In genomic region chr17:19401321-19402010, GRCh38 we compare ENCODE assay signal across 16 cellular contexts. TPM values are rescaled to one million over a fixed set of nuclear protein-coding genes. Genes with fewer than 3 reads are reported as not detected.
DNase-seq lines count a peak whose midpoint lies in the region; ATAC-seq and TF ChIP-seq lines count a peak whose summit lies in the region.
"Had no signal": no experiment of that assay in that cellular context is flagged by ENCODE, and none has a peak within 500 bp of the region (broad histone marks: within the 10 kb centered on the region; RNA-seq: fewer than 3 reads in every experiment).

No MANE protein-coding gene starts in this region.

- intact Hi-C loops in left colon (cut with DNase I, micrococcal nuclease) (no loop called here), prostate gland (cut with DNase I) (no loop called here)

- no peak for TF ChIP-seq POLR2A in prostate gland (IDR thresholded peaks at IDR 0.05)

- peak; percentile 71 to 86 for DNase-seq in left colon
- no peak for DNase-seq in prostate gland (ENCODE audit: low spot score)
- DNase-seq in cortex of kidney (lab: John Stamatoyannopoulos, UW), result no peak
- DNase-seq: C1 segment of cervical spinal cord, DMS 273 treated with DMSO at 0.1 percent for 48 hours, GF-D8, KG1, NCI-H146, NCI-H510A, NCI-H774 had no signal

- no peaks in the 10 kb centered on the region for H3K36me3 ChIP-seq in prostate gland

- H3K27me3 ChIP-seq in prostate gland (replicated peaks; ENCODE audit: insufficient read depth), result no peaks in the 10 kb centered on the region

- H3K27ac ChIP-seq in C4-2B (peak overlapping the region; percentile 20; the same call in 1 of the 2 replicates), VCaP (peak overlapping the region; percentile 70), prostate gland (peak overlapping the region; percentile 16 to 36)
- H3K27ac ChIP-seq: A549 had no signal

- TF ChIP-seq CTCF in C4-2B (conservative IDR thresholded peaks at IDR 0.05), result no peak
- no peak for TF ChIP-seq CTCF in VCaP (conservative IDR thresholded peaks at IDR 0.05)
- TF ChIP-seq CTCF in prostate gland (IDR thresholded peaks at IDR 0.05), result no peak

- ATAC-seq in left colon (peak; percentile 58), HG02884 (IDR thresholded peaks at IDR 0.05; ENCODE audit: unreplicated experiment) (no peak), GM19023 (IDR thresholded peaks at IDR 0.05; ENCODE audit: unreplicated experiment) (no peak), GM21717 (IDR thresholded peaks at IDR 0.05; ENCODE audit: unreplicated experiment) (no peak)
- ATAC-seq: A549 had no signal

- no peak overlapping the region for H3K4me3 ChIP-seq in prostate gland
- H3K4me3 ChIP-seq: A549 had no signal

- no peaks in the 10 kb centered on the region for H3K9me3 ChIP-seq in prostate gland
- H3K9me3 ChIP-seq: A549 had no signal

- WGBS in prostate gland, result 43% methylated on average over 8 of the region's 8 CpGs

- peaks cover 15% of the 10 kb centered on the region for H3K4me1 ChIP-seq in prostate gland (replicated peaks)

RNA-seq across cellular contexts. Expression of gene RNF112, which starts 9.6 kb away (rescaled TPM):
- total RNA-seq in left colon (1 to 10 TPM; 4.0 to 4.6 TPM), prostate gland (1 to 10 TPM; 2.3 to 6.6 TPM)

RNA-seq across cellular contexts. Expression of gene MFAP4, which starts 14.5 kb away (rescaled TPM):
- total RNA-seq in left colon, result 10 to 100 TPM; 12.9 to 68.6 TPM
- total RNA-seq in prostate gland, result 100 to 1,000 TPM in 1 of 2 donors, 10 to 100 TPM in 1; 56.1 to 146 TPM

RNA-seq across cellular contexts. Expression of gene MAPK7, which starts 23.2 kb away (rescaled TPM):
- total RNA-seq in left colon, result 10 to 100 TPM; 42.5 to 47.4 TPM
- total RNA-seq in prostate gland, result 10 to 100 TPM; 22.3 to 43.1 TPM

RNA-seq across cellular contexts. Expression of gene B9D1, which starts 38.9 kb away (rescaled TPM):
- 1 to 10 TPM; 7.1 to 7.3 TPM for total RNA-seq in left colon
- total RNA-seq in prostate gland, result 10 to 100 TPM; 15.7 to 28.8 TPM

Comparison
In these comparisons a context has a peak if more than half of its experiments do, and no peak if none do; other contexts are left out.
1. H3K27ac ChIP-seq: peak in every context shown above with its lines; median percentile 70 in VCaP; 26 in prostate gland; 20 in C4-2B.
2. DNase-seq: peak in left colon (2 of 2); none in prostate gland (single experiment) and cortex of kidney (single experiment).